In the genomic region with DNA sequence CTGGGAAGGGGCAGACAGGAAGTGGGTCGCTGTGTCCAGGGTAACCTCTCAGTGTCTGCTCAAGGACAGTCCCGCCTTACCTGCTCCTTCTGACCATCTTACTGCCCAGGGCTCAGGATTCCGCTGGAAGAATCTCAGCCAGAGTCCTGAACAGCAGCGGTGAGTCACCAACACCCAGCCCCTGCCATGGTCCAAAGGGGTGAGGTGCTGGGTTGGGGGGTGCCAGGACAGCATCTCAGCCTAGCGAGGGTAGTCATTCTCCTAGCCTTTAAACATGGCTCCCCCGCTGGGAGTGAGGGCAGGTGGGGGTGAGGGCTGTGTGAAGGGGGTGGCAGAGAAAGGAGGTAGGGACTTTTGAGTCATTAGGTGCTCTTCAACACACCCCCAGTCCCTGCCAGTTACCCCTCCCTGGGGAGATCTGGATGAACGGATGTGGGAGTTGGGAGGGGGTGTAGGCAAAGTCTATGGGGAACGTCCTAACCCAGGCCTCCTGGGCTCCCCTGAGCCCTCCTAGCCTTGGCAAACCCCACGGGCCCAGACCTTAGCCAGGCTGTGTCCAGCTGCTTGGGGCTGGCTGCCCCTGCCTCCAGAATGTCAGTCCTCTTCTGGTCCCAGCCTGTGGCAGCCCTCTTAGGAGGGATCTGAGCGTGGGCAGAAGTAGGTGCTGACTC, we compare ENCODE assay signal across 1 cellular context.
TF ChIP-seq lines count a peak whose summit lies in the region.

No MANE protein-coding gene starts in this region.

TF ChIP-seq in endothelial cell of umbilical vein, 7 proteins besides CTCF, POLR2A, EP300 and RAD21:
- TF ChIP-seq JUN (IDR thresholded peaks at IDR 0.05; ENCODE audit: borderline replicate concordance, insufficient read depth, insufficient read length, low read depth) (no peak), GATA2 (IDR thresholded peaks at IDR 0.05; ENCODE audit: insufficient read depth, insufficient read length, low read depth, low read length) (no peak), EZH2 (IDR thresholded peaks at IDR 0.05; ENCODE audit: borderline replicate concordance, low read depth, low read length, severe bottlenecking) (no peak), POLR2AphosphoS5 (IDR thresholded peaks at IDR 0.05; ENCODE audit: insufficient read depth, low read depth, low read length) (no peak), MYC (IDR thresholded peaks at IDR 0.05; ENCODE audit: low read depth, low read length) (no peak), FOS (IDR thresholded peaks at IDR 0.05; ENCODE audit: borderline replicate concordance, insufficient read depth, low read length) (no peak)
- TF ChIP-seq, protein P1, sequence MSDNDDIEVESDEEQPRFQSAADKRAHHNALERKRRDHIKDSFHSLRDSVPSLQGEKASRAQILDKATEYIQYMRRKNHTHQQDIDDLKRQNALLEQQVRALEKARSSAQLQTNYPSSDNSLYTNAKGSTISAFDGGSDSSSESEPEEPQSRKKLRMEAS (IDR thresholded peaks at IDR 0.05; ENCODE audit: insufficient read depth, insufficient read length): no peak
